ENCODE assay signal across 1 cellular context in genomic region chr19:43774103-43774939, GRCh38.
A peak's percentile ranks its signal among the peaks of the same experiment; 100 is the strongest.
TF ChIP-seq lines count a peak whose summit lies in the region.

No MANE protein-coding gene starts in this region.

TF ChIP-seq in HepG2, 621 proteins besides CTCF, POLR2A, EP300 and RAD21 (continued from another document and continues in another):
- TF ChIP-seq ZBTB10 (CRISPR knock-in tag; IDR thresholded peaks at IDR 0.05; ENCODE audit: borderline replicate concordance) (peak; percentile 81; the same call in 1 of the 2 replicates), MEF2D (CRISPR knock-in tag; IDR thresholded peaks at IDR 0.05) (no peak), ZIK1 (CRISPR knock-in tag; IDR thresholded peaks at IDR 0.05; ENCODE audit: borderline replicate concordance, low read depth) (no peak), ZNF800 (CRISPR knock-in tag; IDR thresholded peaks at IDR 0.05) (peak; percentile 20; the same call in 1 of the 2 replicates), ZNF619 (CRISPR knock-in tag; IDR thresholded peaks at IDR 0.05) (0 out of 2 replicates have a peak, but pooled peaks have one; percentile 21), ZNF547 (CRISPR knock-in tag; IDR thresholded peaks at IDR 0.05) (no peak), ZNF513 (CRISPR knock-in tag; conservative IDR thresholded peaks at IDR 0.05) (no peak), HNF4G (IDR thresholded peaks at IDR 0.05; ENCODE audit: borderline replicate concordance, low read depth, low read length) (no peak), HNF4G (CRISPR knock-in tag; IDR thresholded peaks at IDR 0.05; ENCODE audit: borderline replicate concordance, low read depth) (peak; percentile 52; the same call in 1 of the 2 replicates), ZNF296 (CRISPR knock-in tag; conservative IDR thresholded peaks at IDR 0.05) (no peak), GMEB2 (CRISPR knock-in tag; IDR thresholded peaks at IDR 0.05; ENCODE audit: low read depth) (no peak), ZNF282 (IDR thresholded peaks at IDR 0.05; ENCODE audit: partially characterized antibody) (no peak), SMAD1 (CRISPR knock-in tag; IDR thresholded peaks at IDR 0.05; ENCODE audit: borderline replicate concordance, low read depth) (no peak), BRCA1 (CRISPR knock-in tag; IDR thresholded peaks at IDR 0.05) (no peak), CHD4 (IDR thresholded peaks at IDR 0.05; ENCODE audit: borderline replicate concordance, low read length) (no peak), ZNF142 (CRISPR knock-in tag; IDR thresholded peaks at IDR 0.05) (no peak; the same call in 1 of the 2 replicates), ATF3 (CRISPR knock-in tag; IDR thresholded peaks at IDR 0.05) (no peak), JARID2 (CRISPR knock-in tag; IDR thresholded peaks at IDR 0.05; ENCODE audit: insufficient replicate concordance) (no peak), HOXA3 (CRISPR knock-in tag; IDR thresholded peaks at IDR 0.05) (peak; percentile 47; the same call in 1 of the 2 replicates), ZNF333 (CRISPR knock-in tag; IDR thresholded peaks at IDR 0.05; ENCODE audit: borderline replicate concordance) (no peak), NPAS2 (CRISPR knock-in tag; IDR thresholded peaks at IDR 0.05; ENCODE audit: borderline replicate concordance) (no peak), ZNF484 (CRISPR knock-in tag; IDR thresholded peaks at IDR 0.05; ENCODE audit: borderline replicate concordance, low read depth) (no peak), HNRNPK (IDR thresholded peaks at IDR 0.05; ENCODE audit: low read depth, low read length, poor library complexity, severe bottlenecking) (peak; percentile 99), GATA4 (IDR thresholded peaks at IDR 0.05; ENCODE audit: borderline replicate concordance, low read depth) (no peak), EEA1 (CRISPR knock-in tag; IDR thresholded peaks at IDR 0.05; ENCODE audit: borderline replicate concordance) (no peak), FIP1L1 (IDR thresholded peaks at IDR 0.05; ENCODE audit: borderline replicate concordance, insufficient read depth, low read depth, low read length) (no peak), BRD4 (CRISPR knock-in tag; IDR thresholded peaks at IDR 0.05) (no peak), ZNF451 (CRISPR knock-in tag; IDR thresholded peaks at IDR 0.05) (no peak), MTF1 (CRISPR knock-in tag; IDR thresholded peaks at IDR 0.05) (no peak), ZBTB43 (CRISPR knock-in tag; conservative IDR thresholded peaks at IDR 0.05) (no peak), SCMH1 (CRISPR knock-in tag; IDR thresholded peaks at IDR 0.05; ENCODE audit: borderline replicate concordance) (no peak), ZNF644 (CRISPR knock-in tag; IDR thresholded peaks at IDR 0.05; ENCODE audit: low read depth) (no peak), PHF8 (CRISPR knock-in tag; IDR thresholded peaks at IDR 0.05) (no peak), PAX8 (CRISPR knock-in tag; IDR thresholded peaks at IDR 0.05; ENCODE audit: borderline replicate concordance) (no peak), DBP (CRISPR knock-in tag; IDR thresholded peaks at IDR 0.05; ENCODE audit: not compliant biosample characterization) (no peak), HMGXB4 (CRISPR knock-in tag; IDR thresholded peaks at IDR 0.05; ENCODE audit: borderline replicate concordance in 1 of 2, low read depth in 1 of 2) (peak; percentile 77 to 88; a peak in 3 of 4 replicates), BCL3 (CRISPR knock-in tag; IDR thresholded peaks at IDR 0.05) (no peak), ZNF784 (CRISPR knock-in tag; IDR thresholded peaks at IDR 0.05; ENCODE audit: borderline replicate concordance) (no peak; the same call in 1 of the 2 replicates)
